26 cellular contexts compared by ENCODE assay signal in genomic region chr3:34938784-34939183, GRCh38.
"Had no signal": no experiment of that assay in that cellular context is flagged by ENCODE, and none has a peak within 500 bp of the region (broad histone marks: within the 10 kb centered on the region; RNA-seq: fewer than 3 reads in every experiment).

No MANE protein-coding gene starts in this region.

- H3K4me1 ChIP-seq: stomach, suprapubic skin, testis, thyroid gland, tibial artery, tibial nerve, transverse colon, upper lobe of left lung, upper lobe of right lung, uterus, vagina had no signal

- H3K4me3 ChIP-seq: stomach, suprapubic skin, testis, thoracic aorta, thyroid gland, tibial artery, tibial nerve, transverse colon, upper lobe of left lung, upper lobe of right lung, uterus, vagina had no signal

- ATAC-seq: stimulated activated effector memory CD8-positive, alpha-beta T cell treated with anti-CD3 and anti-CD28 coated beads, Interleukin-12 subunit alpha, Interleukin-12 subunit beta, amount 100 ng/mL, for 72 hours; stimulated activated memory B cell treated with anti-CD40 and anti-IgM and Interleukin-4, amounts not matched to agents 10 μg/mL and 1 μg/mL and 100 μg/mL, for 72 hours; stimulated activated naive B cell treated with anti-CD40 and anti-IgM and Interleukin-4, amounts not matched to agents 10 μg/mL and 1 μg/mL and 100 μg/mL, for 72 hours; stimulated activated naive CD8-positive, alpha-beta T cell treated with anti-CD3 and anti-CD28 coated beads, Interleukin-15, amount 100 ng/mL, for 72 hours; stimulated activated naive CD8-positive, alpha-beta T cell treated with anti-CD3 and anti-CD28 coated beads, Interleukin-15, Interleukin-2, amounts not matched to agents 100 U/mL and 50 U/mL, for 24 hours; upper lobe of right lung had no signal

- DNase-seq: stimulated activated CD4-positive, alpha-beta T cell treated with anti-CD3 and anti-CD28 coated beads, Interleukin-2, amount 100 ng/mL, for 48 hours; stimulated activated CD4-positive, alpha-beta T cell treated with anti-CD3 and anti-CD28 coated beads, Interleukin-4, amount 100 ng/mL, for 1 hour; stimulated activated CD4-positive, alpha-beta T cell treated with anti-CD3 and anti-CD28 coated beads, Interleukin-4, amount 100 ng/mL, for 24 hours; stimulated activated CD4-positive, alpha-beta T cell treated with anti-CD3 and anti-CD28 coated beads, Interleukin-4, amount 100 ng/mL, for 4 hours; stimulated activated CD8-positive, alpha-beta memory T cell treated with anti-CD3 and anti-CD28 coated beads, Interleukin-4, amount 100 ng/mL, for 48 hours; stimulated activated naive B cell treated with anti-CD40 and anti-IgM and Interleukin-4, amounts not matched to agents 10 μg/mL and 1 μg/mL and 100 μg/mL, for 72 hours; stimulated activated naive CD4-positive, alpha-beta T cell; stimulated activated naive CD4-positive, alpha-beta T cell treated with Interleukin-2 at 50 U/mL for 16 hours; stimulated activated naive CD8-positive, alpha-beta T cell treated with anti-CD3 and anti-CD28 coated beads, Interleukin-15, amount 100 ng/mL, for 72 hours; stimulated activated naive CD8-positive, alpha-beta T cell treated with anti-CD3 and anti-CD28 coated beads, Interleukin-15, Interleukin-2, amounts not matched to agents 100 U/mL and 50 U/mL, for 24 hours; stomach; substantia nigra; testis; thyroid gland; tibial artery; transverse colon; trophoblast cell; upper lobe of left lung; upper lobe of right lung; uterus had no signal

- H3K27ac ChIP-seq: stomach, suprapubic skin, testis, thoracic aorta, thyroid gland, tibial artery, tibial nerve, transverse colon, upper lobe of left lung, upper lobe of right lung, uterus, vagina had no signal

- H3K9me3 ChIP-seq: stomach, suprapubic skin, testis, thyroid gland, tibial artery, tibial nerve, transverse colon, upper lobe of left lung, upper lobe of right lung, uterus, vagina had no signal

- H3K36me3 ChIP-seq: stomach, suprapubic skin, thoracic aorta, thyroid gland, tibial artery, tibial nerve, transverse colon, upper lobe of left lung, upper lobe of right lung, uterus, vagina had no signal

- H3K27me3 ChIP-seq: stomach, suprapubic skin, testis, thyroid gland, tibial artery, tibial nerve, transverse colon, upper lobe of left lung, upper lobe of right lung, uterus, vagina had no signal
